ENCODE assay signal across 33 cellular contexts in the genomic region with DNA sequence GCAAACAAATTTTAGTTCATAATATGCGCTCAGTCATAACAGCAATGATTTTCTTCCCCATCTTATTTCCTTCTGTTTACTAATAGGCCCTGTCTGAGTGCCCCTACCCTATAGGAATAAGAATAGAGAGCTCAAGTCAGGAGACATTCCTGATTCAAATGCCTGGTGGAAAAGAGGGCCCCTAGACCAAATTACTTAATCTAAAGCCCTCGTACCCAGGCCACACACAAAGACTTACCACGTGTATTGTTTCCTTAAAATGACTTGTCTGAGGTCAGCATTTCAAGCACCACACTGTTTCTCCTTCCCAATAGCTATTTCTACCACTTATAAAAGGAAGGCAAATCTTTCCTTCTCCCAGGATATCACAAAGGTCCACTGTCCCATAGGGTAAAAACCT.
"Had no signal": no experiment of that assay in that cellular context is flagged by ENCODE, and none has a peak within 500 bp of the region (broad histone marks: within the 10 kb centered on the region; RNA-seq: fewer than 3 reads in every experiment).

No MANE protein-coding gene starts in this region.

- H3K36me3 ChIP-seq: brain microvascular endothelial cell, sigmoid colon, stomach, thyroid gland, upper lobe of left lung, vagina, WERI-Rb-1 had no signal

- H3K4me1 ChIP-seq: parathyroid adenoma, psoas muscle, sigmoid colon, stomach, thyroid gland, upper lobe of left lung, vagina had no signal

- ATAC-seq: esophagus mucosa; left cardiac atrium; left ventricle myocardium superior; naive thymus-derived CD4-positive, alpha-beta T cell; psoas muscle; stimulated activated effector memory CD8-positive, alpha-beta T cell treated with anti-CD3 and anti-CD28 coated beads, Interleukin-12 subunit alpha, Interleukin-12 subunit beta, amount 100 ng/mL, for 72 hours had no signal

- H3K9me3 ChIP-seq: psoas muscle, sigmoid colon, stomach, thyroid gland, upper lobe of left lung, vagina had no signal

- H3K27ac ChIP-seq: brain microvascular endothelial cell, parathyroid adenoma, psoas muscle, sigmoid colon, stomach, thyroid gland, upper lobe of left lung, vagina, WERI-Rb-1 had no signal

- FAIRE-seq: astrocyte, keratinocyte, small intestine, TTC549 had no signal

- H3K27me3 ChIP-seq: brain microvascular endothelial cell, sigmoid colon, stomach, thyroid gland, upper lobe of left lung, vagina had no signal

- H3K9ac ChIP-seq: parathyroid adenoma had no signal

- H3K79me2 ChIP-seq: parathyroid adenoma had no signal

- H2AFZ ChIP-seq: parathyroid adenoma had no signal

- DNase-seq: activated CD4-positive, alpha-beta memory T cell treated with anti-CD3 and anti-CD28 coated beads, Interleukin-2, amount 10 ng/mL, durations not matched to agents 7 days and 5 days; activated CD4-positive, alpha-beta T cell treated with anti-CD3 and anti-CD28 coated beads, Interleukin-2, amount 10 ng/mL, durations not matched to agents 7 days and 5 days; activated CD4-positive, CD25-positive, alpha-beta regulatory T cell treated with anti-CD3 and anti-CD28 coated beads, Interleukin-2, amount 50 U/mL, for 72 hours; activated CD8-positive, alpha-beta memory T cell treated with anti-CD3 and anti-CD28 coated beads, Interleukin-2, amount 50 U/mL, for 48 hours; activated gamma-delta T cell; activated naive CD4-positive, alpha-beta T cell treated with anti-CD3 and anti-CD28 coated beads, Interleukin-2, amount 50 U/mL, for 16 hours; activated T-cell treated with anti-CD3 and anti-CD28 coated beads, Interleukin-2, amount 50 U/mL, for 24 hours; amniotic stem cell; brain microvascular endothelial cell; caudate nucleus; foreskin fibroblast; head of caudate nucleus; hypothalamus; left cardiac atrium; left ventricle myocardium superior; midbrain; naive thymus-derived CD4-positive, alpha-beta T cell; occipital lobe; psoas muscle; sigmoid colon; small intestine; stimulated activated CD4-positive, alpha-beta T cell treated with anti-CD3 and anti-CD28 coated beads, Interleukin-4, amount 100 ng/mL, for 24 hours; stomach; thyroid gland; upper lobe of left lung; WERI-Rb-1 had no signal

- H3K4me3 ChIP-seq: psoas muscle, sigmoid colon, stomach, thyroid gland, upper lobe of left lung, vagina had no signal
